Comparison of ENCODE assay signal across 1 cellular context in the genomic region with DNA sequence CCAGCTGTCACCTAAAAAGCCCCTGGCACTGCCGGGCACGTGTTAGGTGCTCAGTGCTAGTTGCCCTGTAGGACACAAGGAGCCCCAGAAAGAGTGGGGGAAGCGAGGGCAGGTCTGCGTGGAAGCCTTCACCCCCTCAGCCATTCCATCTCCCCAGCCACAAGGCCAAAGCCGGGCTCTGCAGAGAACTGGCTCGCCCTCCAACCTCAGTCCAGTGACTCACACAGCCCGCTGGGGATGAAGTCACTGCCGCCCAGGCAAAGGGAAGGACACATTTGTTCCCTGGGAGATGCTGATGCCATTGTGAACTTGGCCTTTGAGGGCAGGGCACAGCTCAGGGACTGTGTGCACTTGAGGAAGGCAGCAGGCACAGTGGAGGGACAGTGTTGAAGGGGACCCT.
TF ChIP-seq lines count a peak whose summit lies in the region.

No MANE protein-coding gene starts in this region.

TF ChIP-seq in A549, 52 proteins besides CTCF, POLR2A, EP300 and RAD21 (continued from another document):
- TF ChIP-seq, protein P1, sequence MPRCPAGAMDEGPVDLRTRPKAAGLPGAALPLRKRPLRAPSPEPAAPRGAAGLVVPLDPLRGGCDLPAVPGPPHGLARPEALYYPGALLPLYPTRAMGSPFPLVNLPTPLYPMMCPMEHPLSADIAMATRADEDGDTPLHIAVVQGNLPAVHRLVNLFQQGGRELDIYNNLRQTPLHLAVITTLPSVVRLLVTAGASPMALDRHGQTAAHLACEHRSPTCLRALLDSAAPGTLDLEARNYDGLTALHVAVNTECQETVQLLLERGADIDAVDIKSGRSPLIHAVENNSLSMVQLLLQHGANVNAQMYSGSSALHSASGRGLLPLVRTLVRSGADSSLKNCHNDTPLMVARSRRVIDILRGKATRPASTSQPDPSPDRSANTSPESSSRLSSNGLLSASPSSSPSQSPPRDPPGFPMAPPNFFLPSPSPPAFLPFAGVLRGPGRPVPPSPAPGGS (IDR thresholded peaks at IDR 0.05): no peak
- TF ChIP-seq, protein P2, sequence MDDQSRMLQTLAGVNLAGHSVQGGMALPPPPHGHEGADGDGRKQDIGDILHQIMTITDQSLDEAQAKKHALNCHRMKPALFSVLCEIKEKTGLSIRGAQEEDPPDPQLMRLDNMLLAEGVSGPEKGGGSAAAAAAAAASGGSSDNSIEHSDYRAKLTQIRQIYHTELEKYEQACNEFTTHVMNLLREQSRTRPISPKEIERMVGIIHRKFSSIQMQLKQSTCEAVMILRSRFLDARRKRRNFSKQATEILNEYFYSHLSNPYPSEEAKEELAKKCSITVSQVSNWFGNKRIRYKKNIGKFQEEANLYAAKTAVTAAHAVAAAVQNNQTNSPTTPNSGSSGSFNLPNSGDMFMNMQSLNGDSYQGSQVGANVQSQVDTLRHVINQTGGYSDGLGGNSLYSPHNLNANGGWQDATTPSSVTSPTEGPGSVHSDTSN (IDR thresholded peaks at IDR 0.05): no peak
- TF ChIP-seq ESRRA (IDR thresholded peaks at IDR 0.05; ENCODE audit: borderline replicate concordance, low read length) (no peak), CBX2 (IDR thresholded peaks at IDR 0.05; ENCODE audit: borderline replicate concordance, low read depth) (no peak), CEBPB (IDR thresholded peaks at IDR 0.05) (no peak), RNF2 (IDR thresholded peaks at IDR 0.05; ENCODE audit: borderline replicate concordance, low read depth) (no peak)
